In the genomic region with DNA sequence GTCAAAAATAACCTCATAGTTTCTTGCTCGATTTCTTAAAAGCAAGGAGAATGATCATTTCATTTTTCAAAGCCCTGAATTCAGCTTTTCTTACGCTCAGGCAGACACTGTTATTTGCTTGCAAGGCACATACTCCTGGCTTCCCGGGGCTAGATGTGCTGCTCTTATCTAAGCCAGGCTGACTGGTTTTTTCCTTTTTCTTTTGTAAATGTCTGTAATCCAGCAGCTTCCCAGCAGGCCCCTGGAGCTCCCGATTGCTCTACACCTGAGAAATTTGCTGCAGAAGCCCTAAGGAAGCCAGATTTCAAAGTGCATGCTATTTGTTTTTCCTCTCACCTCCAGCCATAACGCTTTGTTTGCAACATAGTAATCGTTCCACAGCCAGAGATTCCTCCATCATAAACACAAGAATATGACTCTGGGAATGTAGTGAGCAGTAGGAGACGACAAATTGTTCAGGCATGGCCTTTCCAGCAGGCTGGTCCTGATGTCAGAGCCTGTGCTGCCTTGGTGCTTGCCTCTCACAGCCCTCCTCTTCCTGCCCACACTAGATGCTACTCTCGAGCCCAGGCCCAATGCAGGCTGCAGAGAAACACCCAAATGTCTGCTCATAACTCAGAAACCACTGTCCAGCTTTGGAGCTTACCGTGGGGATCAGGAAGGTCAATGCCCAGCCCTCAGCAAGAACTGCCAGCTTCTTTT, we compare ENCODE assay signal across 24 cellular contexts. TPM values are rescaled to one million over a fixed set of nuclear protein-coding genes. Genes with fewer than 3 reads are reported as not detected.
DNase-seq lines count a peak whose midpoint lies in the region; ATAC-seq and TF ChIP-seq lines count a peak whose summit lies in the region.
"Had no signal": no experiment of that assay in that cellular context is flagged by ENCODE, and none has a peak within 500 bp of the region (broad histone marks: within the 10 kb centered on the region; RNA-seq: fewer than 3 reads in every experiment).

No MANE protein-coding gene starts in this region.

- H3K9me3 Mint-ChIP-seq in natural killer cell treated with Interleukin-12 subunit alpha and Interleukin-12 subunit beta and Interleukin-15 and Interleukin-18, amount 100 ng/mL, for 72 hours: peaks cover 3% of the 10 kb centered on the region

- no peak overlapping the region for H3K27ac ChIP-seq in foreskin keratinocyte
- H3K27ac ChIP-seq: BLaER1 had no signal

- H3K4me1 ChIP-seq in foreskin keratinocyte: no peaks in the 10 kb centered on the region
- H3K4me1 ChIP-seq: BLaER1 had no signal

- no peaks in the 10 kb centered on the region for H3K36me3 ChIP-seq in H7 (replicated peaks; ENCODE audit: control insufficient read depth, insufficient read depth, low read length)
- H3K36me3 ChIP-seq: BLaER1 had no signal

- no peaks in the 10 kb centered on the region for H3K36me3 Mint-ChIP-seq in natural killer cell treated with Interleukin-12 subunit alpha and Interleukin-12 subunit beta and Interleukin-15 and Interleukin-18, amount 100 ng/mL, for 72 hours
- H3K36me3 Mint-ChIP-seq: CD4-positive, alpha-beta memory T cell had no signal

- ATAC-seq in foreskin keratinocyte (peak; percentile 14), GM19455 (IDR thresholded peaks at IDR 0.05; ENCODE audit: unreplicated experiment) (no peak)
- ATAC-seq in natural killer cell treated with Interleukin-12 subunit alpha and Interleukin-12 subunit beta and Interleukin-15 and Interleukin-18, amount 100 ng/mL, for 72 hours: peak; percentile 11 to 33
- ATAC-seq: HCT116 had no signal

- H3K27me3 ChIP-seq in H7 (ENCODE audit: control insufficient read depth, insufficient read depth, low read length) (no peaks in the 10 kb centered on the region), foreskin keratinocyte (peaks cover 6% of the 10 kb centered on the region)
- H3K27me3 ChIP-seq: BLaER1 had no signal

- peak; percentile 56 for DNase-seq in H7
- DNase-seq in NCI-H146 treated with DMSO at 0.1 percent for 48 hours (lab: John Stamatoyannopoulos, UW; ENCODE audit: unreplicated experiment): peak; percentile 73
- DNase-seq in foreskin keratinocyte: no peak
- DNase-seq in natural killer cell treated with Interleukin-12 subunit alpha and Interleukin-12 subunit beta and Interleukin-15 and Interleukin-18, amount 100 ng/mL, for 72 hours (ENCODE audit: low spot score): no peak
- no peak for DNase-seq in RKO (ENCODE audit: low spot score)
- no peak for DNase-seq in activated CD4-positive, alpha-beta T cell treated with anti-CD3 and anti-CD28 coated beads for 4 hours
- no peak for DNase-seq in midbrain (lab: John Stamatoyannopoulos, UW)
- DNase-seq: CD4-positive, alpha-beta memory T cell; DMS53; EL; MM.1S; NCI-H1092; NCI-H187 treated with DMSO at 0.1 percent for 48 hours; NCI-H748 treated with DMSO at 0.1 percent for 48 hours; NK-92 treated with Interleukin-12 subunit alpha and Interleukin-12 subunit beta, amount 100 ng/mL, for 24 hours; Right ventricle myocardium superior; SW 1271 had no signal

- H3K27me3 Mint-ChIP-seq in natural killer cell treated with Interleukin-12 subunit alpha and Interleukin-12 subunit beta and Interleukin-15 and Interleukin-18, amount 100 ng/mL, for 72 hours: peaks cover 2 to 7% of the 10 kb centered on the region in 2 donors

- no peaks in the 10 kb centered on the region for H3K4me1 Mint-ChIP-seq in natural killer cell treated with Interleukin-12 subunit alpha and Interleukin-12 subunit beta and Interleukin-15 and Interleukin-18, amount 100 ng/mL, for 72 hours (ENCODE audit: low read depth in 2 of 2)
- H3K4me1 Mint-ChIP-seq: CD4-positive, alpha-beta memory T cell had no signal

- H3K4me3 Mint-ChIP-seq in natural killer cell treated with Interleukin-12 subunit alpha and Interleukin-12 subunit beta and Interleukin-15 and Interleukin-18, amount 100 ng/mL, for 72 hours: no peak overlapping the region
- H3K4me3 Mint-ChIP-seq: CD4-positive, alpha-beta memory T cell had no signal

- H3K4me3 ChIP-seq in H7 (ENCODE audit: insufficient read depth, low read depth, low read length): no peak overlapping the region
- H3K4me3 ChIP-seq: BLaER1 had no signal

- no peak for TF ChIP-seq CTCF in foreskin keratinocyte (conservative IDR thresholded peaks at IDR 0.05)

- H3K27ac Mint-ChIP-seq in natural killer cell treated with Interleukin-12 subunit alpha and Interleukin-12 subunit beta and Interleukin-15 and Interleukin-18, amount 100 ng/mL, for 72 hours: no peak overlapping the region
- H3K27ac Mint-ChIP-seq: CD4-positive, alpha-beta memory T cell had no signal

RNA-seq across cellular contexts. Expression of gene SLC6A5, which starts 54.7 kb away (rescaled TPM):
- 0.30 TPM in 1 of 2 replicates, not detected in the other for total RNA-seq in H7 (2014; rRNA removed; shearing (Covaris generic))
- not detected in 2 replicates for total RNA-seq in foreskin keratinocyte
- not detected in 2 replicates for polyA plus RNA-seq in foreskin keratinocyte
- total RNA-seq in natural killer cell treated with Interleukin-12 subunit alpha and Interleukin-12 subunit beta and Interleukin-15 and Interleukin-18, amount 100 ng/mL, for 72 hours: not detected
- total RNA-seq: A673; CD4-positive, alpha-beta memory T cell; LHCN-M2; NCI-H460; OCI-LY7; Right ventricle myocardium superior had no signal
- polyA plus RNA-seq: CD4-positive, alpha-beta memory T cell had no signal

Comparison
In these comparisons a context has a peak if more than half of its experiments do, and no peak if none do; other contexts are left out.
1. DNase-seq: peak in H7 (single experiment) and NCI-H146 treated with DMSO at 0.1 percent for 48 hours (single experiment); none in foreskin keratinocyte (0 of 2), natural killer cell treated with Interleukin-12 subunit alpha and Interleukin-12 subunit beta and Interleukin-15 and Interleukin-18, amount 100 ng/mL, for 72 hours (single experiment), RKO (single experiment), activated CD4-positive, alpha-beta T cell treated with anti-CD3 and anti-CD28 coated beads for 4 hours (0 of 2) and midbrain (single experiment).